ENCODE assay signal across 24 cellular contexts in the genomic region with DNA sequence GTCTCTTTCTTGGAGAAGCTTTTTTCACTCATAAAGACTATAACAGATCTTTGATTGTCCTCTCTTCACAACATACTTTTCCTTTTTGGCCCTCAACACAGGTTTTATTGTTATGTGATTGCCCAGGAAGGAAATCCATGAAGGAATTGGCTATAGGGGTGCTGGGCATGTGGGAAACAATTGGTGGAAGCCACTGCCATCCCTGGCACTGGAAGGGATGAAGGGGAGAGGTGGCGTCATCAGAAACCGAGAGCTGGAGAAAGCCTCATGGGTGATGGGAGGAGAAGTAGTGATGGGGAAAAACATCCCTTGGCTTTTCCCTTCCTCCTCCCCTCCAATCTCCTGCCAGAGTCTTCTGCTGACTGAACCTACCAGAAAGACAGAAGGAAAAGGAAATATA.
"Had no signal": no experiment of that assay in that cellular context is flagged by ENCODE, and none has a peak within 500 bp of the region (broad histone marks: within the 10 kb centered on the region; RNA-seq: fewer than 3 reads in every experiment).

No MANE protein-coding gene starts in this region.

- H3K9me3 Mint-ChIP-seq: activated CD8-positive, alpha-beta T cell treated with anti-CD3 and anti-CD28 coated beads for 36 hours; activated T-cell treated with anti-CD3 and anti-CD28 coated beads, Interleukin-2, amount 50 U/mL, for 4 hours; activated T-helper 17 cell treated with anti-CD3 and anti-CD28 coated beads, Interleukin-2, amount 50 U/mL, for 72 hours; central memory CD8-positive, alpha-beta T cell; dendritic cell treated with granulocyte-macrophage colony-stimulating factor and Interleukin-4, amounts not matched to agents 40 ng/mL and 50 ng/mL, for 4 days; effector memory CD8-positive, alpha-beta T cell had no signal

- ATAC-seq: activated CD4-positive, alpha-beta T cell treated with anti-CD3 and anti-CD28 coated beads for 36 hours; activated CD8-positive, alpha-beta T cell treated with anti-CD3 and anti-CD28 coated beads for 36 hours; activated T-cell treated with anti-CD3 and anti-CD28 coated beads, Interleukin-2, amount 50 U/mL, for 4 hours; activated T-helper 17 cell treated with anti-CD3 and anti-CD28 coated beads, Interleukin-2, amount 50 U/mL, for 72 hours; effector memory CD8-positive, alpha-beta T cell had no signal

- H3K27me3 Mint-ChIP-seq: activated CD4-positive, alpha-beta T cell treated with anti-CD3 and anti-CD28 coated beads for 36 hours; activated CD8-positive, alpha-beta T cell treated with anti-CD3 and anti-CD28 coated beads for 36 hours; activated naive CD8-positive, alpha-beta T cell; activated T-helper 17 cell treated with anti-CD3 and anti-CD28 coated beads, Interleukin-2, amount 50 U/mL, for 72 hours; central memory CD8-positive, alpha-beta T cell; dendritic cell treated with granulocyte-macrophage colony-stimulating factor and Interleukin-4, amounts not matched to agents 40 ng/mL and 50 ng/mL, for 4 days had no signal

- DNase-seq: activated CD4-positive, alpha-beta T cell treated with anti-CD3 and anti-CD28 coated beads for 36 hours; activated CD4-positive, alpha-beta T cell treated with anti-CD3 and anti-CD28 coated beads, Interleukin-2, amount 50 U/mL, for 1 hour; activated CD4-positive, alpha-beta T cell treated with anti-CD3 and anti-CD28 coated beads, Interleukin-2, amount 50 U/mL, for 48 hours; activated CD4-positive, CD25-positive, alpha-beta regulatory T cell; activated CD4-positive, CD25-positive, alpha-beta regulatory T cell treated with anti-CD3 and anti-CD28 coated beads, Interleukin-2, amount 50 U/mL, for 72 hours; activated CD8-positive, alpha-beta memory T cell treated with anti-CD3 and anti-CD28 coated beads for 24 hours; activated CD8-positive, alpha-beta T cell treated with anti-CD3 and anti-CD28 coated beads for 36 hours; activated effector memory CD4-positive, alpha-beta T cell treated with Interleukin-2 at 50 U/mL for 16 hours; activated gamma-delta T cell treated with Interleukin-2 at 50 U/mL for 16 hours; activated naive CD4-positive, alpha-beta T cell treated with anti-CD3 and anti-CD28 coated beads, Interleukin-2, amount 50 U/mL, for 16 hours; activated naive CD4-positive, alpha-beta T cell treated with Interleukin-2 at 50 U/mL for 16 hours; activated T-cell treated with anti-CD3 and anti-CD28 coated beads, Interleukin-2, amount 50 U/mL, for 4 hours; amniotic stem cell; anterior cingulate cortex; brain microvascular endothelial cell; effector CD4-positive, alpha-beta T cell; effector memory CD8-positive, alpha-beta T cell; foreskin fibroblast; head of caudate nucleus; T-helper 2 cell had no signal

- H3K27ac Mint-ChIP-seq: activated CD4-positive, alpha-beta T cell treated with anti-CD3 and anti-CD28 coated beads for 36 hours; activated CD8-positive, alpha-beta T cell treated with anti-CD3 and anti-CD28 coated beads for 36 hours; activated naive CD8-positive, alpha-beta T cell; activated T-helper 17 cell treated with anti-CD3 and anti-CD28 coated beads, Interleukin-2, amount 50 U/mL, for 72 hours; dendritic cell treated with granulocyte-macrophage colony-stimulating factor and Interleukin-4, amounts not matched to agents 40 ng/mL and 50 ng/mL, for 4 days; effector memory CD8-positive, alpha-beta T cell had no signal

- H3K4me1 Mint-ChIP-seq: activated CD4-positive, alpha-beta T cell treated with anti-CD3 and anti-CD28 coated beads for 36 hours; activated T-helper 17 cell treated with anti-CD3 and anti-CD28 coated beads, Interleukin-2, amount 50 U/mL, for 72 hours; central memory CD8-positive, alpha-beta T cell had no signal

- H3K4me3 Mint-ChIP-seq: activated CD4-positive, alpha-beta T cell treated with anti-CD3 and anti-CD28 coated beads for 36 hours; activated CD8-positive, alpha-beta T cell treated with anti-CD3 and anti-CD28 coated beads for 36 hours; activated naive CD8-positive, alpha-beta T cell; activated T-cell treated with anti-CD3 and anti-CD28 coated beads, Interleukin-2, amount 50 U/mL, for 4 hours; activated T-helper 17 cell treated with anti-CD3 and anti-CD28 coated beads, Interleukin-2, amount 50 U/mL, for 72 hours; central memory CD8-positive, alpha-beta T cell; dendritic cell treated with granulocyte-macrophage colony-stimulating factor and Interleukin-4, amounts not matched to agents 40 ng/mL and 50 ng/mL, for 4 days; effector memory CD8-positive, alpha-beta T cell had no signal
